Comparison of ENCODE assay signal across 1 cellular context in the genomic region with DNA sequence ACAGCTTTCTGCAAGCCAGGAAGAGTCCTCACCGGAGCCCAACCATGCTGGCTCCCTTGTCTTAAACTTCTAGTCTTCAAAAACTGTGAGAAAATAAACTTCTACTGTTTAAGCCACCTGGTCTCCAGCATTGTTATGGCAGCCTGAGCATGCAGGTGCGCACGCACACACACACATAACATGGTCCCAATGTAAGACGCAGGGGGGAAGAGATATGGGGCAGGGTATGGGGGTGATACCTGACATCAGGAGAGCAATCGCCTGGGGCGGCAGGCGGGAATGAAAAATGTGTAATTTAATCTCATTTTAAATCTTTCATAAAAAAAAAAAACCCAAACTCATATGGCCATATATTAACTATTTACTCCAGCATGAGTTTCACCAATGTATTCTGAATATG.
TF ChIP-seq lines count a peak whose summit lies in the region.

No MANE protein-coding gene starts in this region.

TF ChIP-seq in K562, 482 proteins besides CTCF, POLR2A, EP300 and RAD21:
- TF ChIP-seq, protein P1, sequence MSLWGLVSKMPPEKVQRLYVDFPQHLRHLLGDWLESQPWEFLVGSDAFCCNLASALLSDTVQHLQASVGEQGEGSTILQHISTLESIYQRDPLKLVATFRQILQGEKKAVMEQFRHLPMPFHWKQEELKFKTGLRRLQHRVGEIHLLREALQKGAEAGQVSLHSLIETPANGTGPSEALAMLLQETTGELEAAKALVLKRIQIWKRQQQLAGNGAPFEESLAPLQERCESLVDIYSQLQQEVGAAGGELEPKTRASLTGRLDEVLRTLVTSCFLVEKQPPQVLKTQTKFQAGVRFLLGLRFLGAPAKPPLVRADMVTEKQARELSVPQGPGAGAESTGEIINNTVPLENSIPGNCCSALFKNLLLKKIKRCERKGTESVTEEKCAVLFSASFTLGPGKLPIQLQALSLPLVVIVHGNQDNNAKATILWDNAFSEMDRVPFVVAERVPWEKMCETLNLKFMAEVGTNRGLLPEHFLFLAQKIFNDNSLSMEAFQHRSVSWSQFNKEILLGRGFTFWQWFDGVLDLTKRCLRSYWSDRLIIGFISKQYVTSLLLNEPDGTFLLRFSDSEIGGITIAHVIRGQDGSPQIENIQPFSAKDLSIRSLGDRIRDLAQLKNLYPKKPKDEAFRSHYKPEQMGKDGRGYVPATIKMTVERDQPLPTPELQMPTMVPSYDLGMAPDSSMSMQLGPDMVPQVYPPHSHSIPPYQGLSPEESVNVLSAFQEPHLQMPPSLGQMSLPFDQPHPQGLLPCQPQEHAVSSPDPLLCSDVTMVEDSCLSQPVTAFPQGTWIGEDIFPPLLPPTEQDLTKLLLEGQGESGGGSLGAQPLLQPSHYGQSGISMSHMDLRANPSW (CRISPR knock-in tag; IDR thresholded peaks at IDR 0.05) = no peak
- TF ChIP-seq POLR2AphosphoS5 (IDR thresholded peaks at IDR 0.05; ENCODE audit: control insufficient read depth, insufficient read depth, low read depth, low read length) (0 out of 2 replicates have a peak, but pooled peaks have one; percentile 7), NCOA2 (IDR thresholded peaks at IDR 0.05; ENCODE audit: partially characterized antibody in 2 of 2) (no peak), KDM5B (IDR thresholded peaks at IDR 0.05; ENCODE audit: insufficient replicate concordance, low read depth, low read length) (no peak), ILK (tag; IDR thresholded peaks at IDR 0.05; ENCODE audit: borderline replicate concordance, low read depth) (no peak), MTA3 (IDR thresholded peaks at IDR 0.05; ENCODE audit: borderline replicate concordance) (no peak), XRCC5 (IDR thresholded peaks at IDR 0.05; ENCODE audit: low read depth, low read length) (no peak)
